In genomic region chr17:46950997-46951621, GRCh38 we compare ENCODE assay signal across 1 cellular context.
TF ChIP-seq lines count a peak whose summit lies in the region.

No MANE protein-coding gene starts in this region.

TF ChIP-seq in K562, 482 proteins besides CTCF, POLR2A, EP300 and RAD21:
- TF ChIP-seq POLR2AphosphoS5 (IDR thresholded peaks at IDR 0.05; ENCODE audit: control insufficient read depth, insufficient read depth, low read depth, low read length) (no peak), STAT5B (CRISPR knock-in tag; IDR thresholded peaks at IDR 0.05) (no peak), POLR2AphosphoS2 (IDR thresholded peaks at IDR 0.05; ENCODE audit: low read length) (peak; percentile 31; the same call in 1 of the 2 replicates), POLR2G (IDR thresholded peaks at IDR 0.05; ENCODE audit: low read depth, low read length) (0 out of 2 replicates have a peak, but pooled peaks have one; percentile 48)
